Comparison of ENCODE assay signal across 1 cellular context in genomic region chrX:55160685-55161552, GRCh38.
TF ChIP-seq lines count a peak whose summit lies in the region.

No MANE protein-coding gene starts in this region.

TF ChIP-seq in GM12878, 131 proteins besides CTCF, POLR2A, EP300 and RAD21 (continued from another document):
- no peak for TF ChIP-seq HDAC6 (IDR thresholded peaks at IDR 0.05; ENCODE audit: unreplicated experiment)
- no peak for TF ChIP-seq ASH2L (IDR thresholded peaks at IDR 0.05; ENCODE audit: borderline replicate concordance, low read depth)
- peak; percentile 29; the same call in 1 of the 2 replicates for TF ChIP-seq MXI1 (IDR thresholded peaks at IDR 0.05; ENCODE audit: low read depth, low read length)
- peak in 1 of 2 experiments; percentile 21; a peak in 1 of 4 replicates for TF ChIP-seq IKZF2 (IDR thresholded peaks at IDR 0.05)
- TF ChIP-seq SIN3A (IDR thresholded peaks at IDR 0.05; ENCODE audit: low read depth, low read length), result no peak
- TF ChIP-seq LARP7 (IDR thresholded peaks at IDR 0.05), result no peak; the same call in 1 of the 2 replicates
- TF ChIP-seq, protein P1, sequence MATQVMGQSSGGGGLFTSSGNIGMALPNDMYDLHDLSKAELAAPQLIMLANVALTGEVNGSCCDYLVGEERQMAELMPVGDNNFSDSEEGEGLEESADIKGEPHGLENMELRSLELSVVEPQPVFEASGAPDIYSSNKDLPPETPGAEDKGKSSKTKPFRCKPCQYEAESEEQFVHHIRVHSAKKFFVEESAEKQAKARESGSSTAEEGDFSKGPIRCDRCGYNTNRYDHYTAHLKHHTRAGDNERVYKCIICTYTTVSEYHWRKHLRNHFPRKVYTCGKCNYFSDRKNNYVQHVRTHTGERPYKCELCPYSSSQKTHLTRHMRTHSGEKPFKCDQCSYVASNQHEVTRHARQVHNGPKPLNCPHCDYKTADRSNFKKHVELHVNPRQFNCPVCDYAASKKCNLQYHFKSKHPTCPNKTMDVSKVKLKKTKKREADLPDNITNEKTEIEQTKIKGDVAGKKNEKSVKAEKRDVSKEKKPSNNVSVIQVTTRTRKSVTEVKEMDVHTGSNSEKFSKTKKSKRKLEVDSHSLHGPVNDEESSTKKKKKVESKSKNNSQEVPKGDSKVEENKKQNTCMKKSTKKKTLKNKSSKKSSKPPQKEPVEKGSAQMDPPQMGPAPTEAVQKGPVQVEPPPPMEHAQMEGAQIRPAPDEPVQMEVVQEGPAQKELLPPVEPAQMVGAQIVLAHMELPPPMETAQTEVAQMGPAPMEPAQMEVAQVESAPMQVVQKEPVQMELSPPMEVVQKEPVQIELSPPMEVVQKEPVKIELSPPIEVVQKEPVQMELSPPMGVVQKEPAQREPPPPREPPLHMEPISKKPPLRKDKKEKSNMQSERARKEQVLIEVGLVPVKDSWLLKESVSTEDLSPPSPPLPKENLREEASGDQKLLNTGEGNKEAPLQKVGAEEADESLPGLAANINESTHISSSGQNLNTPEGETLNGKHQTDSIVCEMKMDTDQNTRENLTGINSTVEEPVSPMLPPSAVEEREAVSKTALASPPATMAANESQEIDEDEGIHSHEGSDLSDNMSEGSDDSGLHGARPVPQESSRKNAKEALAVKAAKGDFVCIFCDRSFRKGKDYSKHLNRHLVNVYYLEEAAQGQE (IDR thresholded peaks at IDR 0.05; ENCODE audit: low read depth, low read length), result no peak
- TF ChIP-seq CBX3 (IDR thresholded peaks at IDR 0.05; ENCODE audit: borderline replicate concordance, low read depth), result no peak
- no peak; a peak in 1 of 4 replicates for TF ChIP-seq ETV6 (conservative IDR thresholded peaks at IDR 0.05 in 1 of 2, IDR thresholded peaks at IDR 0.05 in 1 of 2; ENCODE audit: borderline replicate concordance in 1 of 2, low read depth in 1 of 2)
